Comparison of ENCODE assay signal across 15 cellular contexts in the genomic region with DNA sequence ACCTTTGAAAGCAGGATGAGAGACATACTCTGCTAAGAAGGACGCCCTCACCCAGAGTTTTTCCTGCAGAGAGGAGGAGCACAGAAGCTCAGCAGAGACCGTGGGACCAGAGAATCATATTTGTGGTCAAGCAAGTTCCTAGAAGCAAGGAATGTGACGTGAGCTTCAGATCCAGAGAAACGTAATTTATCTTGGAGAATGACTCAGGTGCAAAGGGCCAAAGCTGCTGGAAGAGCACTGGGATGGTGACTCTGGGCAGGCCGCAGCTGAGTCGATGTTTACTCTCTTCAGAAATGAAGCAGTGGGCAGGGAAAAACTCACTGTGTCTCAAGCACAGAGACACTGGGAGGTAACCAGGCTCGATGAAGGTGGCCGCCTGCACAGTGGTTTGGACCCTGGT. TPM values are rescaled to one million over a fixed set of nuclear protein-coding genes. Genes with fewer than 3 reads are reported as not detected.
DNase-seq lines count a peak whose midpoint lies in the region; ATAC-seq and TF ChIP-seq lines count a peak whose summit lies in the region.
"Had no signal": no experiment of that assay in that cellular context is flagged by ENCODE, and none has a peak within 500 bp of the region (broad histone marks: within the 10 kb centered on the region; RNA-seq: fewer than 3 reads in every experiment).

No MANE protein-coding gene starts in this region.

- DNase-seq in GM23248 (peak; percentile 86), fibroblast of pulmonary artery (ENCODE audit: low read depth) (peak; percentile 57), cerebellar cortex (ENCODE audit: low spot score) (no peak), NCI-H2227 treated with DMSO at 0.1 percent for 48 hours (lab: John Stamatoyannopoulos, UW) (no peak), NCI-H82 treated with DMSO at 0.1 percent for 48 hours (lab: John Stamatoyannopoulos, UW; ENCODE audit: unreplicated experiment) (no peak)
- DNase-seq: activated naive CD4-positive, alpha-beta T cell; Caco-2; cerebellar nuclear complex; MG63; NCI-H2029 treated with DMSO at 0.1 percent for 48 hours; stimulated activated naive CD8-positive, alpha-beta T cell treated with anti-CD3 and anti-CD28 coated beads, Interleukin-15, Interleukin-2, amounts not matched to agents 100 U/mL and 50 U/mL, for 24 hours had no signal

- H3K9me2 ChIP-seq in GM23248 (ENCODE audit: insufficient read depth): no peaks in the 10 kb centered on the region

- no peak overlapping the region for H3K9ac ChIP-seq in GM23248

- peaks cover 9% of the 10 kb centered on the region; the same call in 1 of the 2 replicates for H3K4me1 ChIP-seq in GM23248 (ENCODE audit: insufficient read depth)
- H3K4me1 ChIP-seq: Caco-2, SJCRH30 had no signal

- peak; percentile 86 for ATAC-seq in SK-N-SH treated with all-trans-retinoic acid at 6 μM for 48 hours
- ATAC-seq: stimulated activated naive CD8-positive, alpha-beta T cell treated with anti-CD3 and anti-CD28 coated beads, Interleukin-15, Interleukin-2, amounts not matched to agents 100 U/mL and 50 U/mL, for 24 hours had no signal

- TF ChIP-seq CTCF in fibroblast of pulmonary artery (IDR thresholded peaks at IDR 0.05; ENCODE audit: low read length, missing control alignments): no peak

- no peak overlapping the region for H3K27ac ChIP-seq in GM23248
- H3K27ac ChIP-seq in temporal lobe (ENCODE audit: low read depth, low read length): peak overlapping the region; percentile 65
- H3K27ac ChIP-seq: SJCRH30, skin epidermis had no signal

- H3K9me3 ChIP-seq in GM23248 (ENCODE audit: low read depth): no peaks in the 10 kb centered on the region
- H3K9me3 ChIP-seq: Caco-2, MG63 had no signal

- H4K20me1 ChIP-seq in GM23248 (ENCODE audit: insufficient read depth): no peaks in the 10 kb centered on the region

- WGBS in GM23248 (ENCODE audit: low coverage in 1 of 2, low lambda C conversion rate in 2 of 2, missing lambda C conversion rate in 2 of 2), 2 experiments: 57 to 59% methylated on average over 8 of the region's 8 CpGs

- H3K36me3 ChIP-seq in GM23248 (ENCODE audit: low read depth): no peaks in the 10 kb centered on the region
- H3K36me3 ChIP-seq: MG63, SJCRH30 had no signal

- no peak overlapping the region for H2AFZ ChIP-seq in GM23248

- no peaks in the 10 kb centered on the region for H3K79me2 ChIP-seq in GM23248 (ENCODE audit: insufficient read depth)

- H3F3A ChIP-seq in GM23248 (ENCODE audit: insufficient read depth): no peaks in the 10 kb centered on the region

- H3K27me3 ChIP-seq in GM23248 (replicated peaks; ENCODE audit: insufficient read depth): no peaks in the 10 kb centered on the region
- H3K27me3 ChIP-seq: MG63, SJCRH30 had no signal

- in situ Hi-C loops in GM23248 (cut with MboI): no loop called here

- no peak overlapping the region for H3K4me3 ChIP-seq in GM23248
- no peak overlapping the region for H3K4me3 ChIP-seq in fibroblast of pulmonary artery (replicated peaks; ENCODE audit: low read depth, low read length)
- H3K4me3 ChIP-seq: MG63, SJCRH30, skin epidermis had no signal

- H3K4me2 ChIP-seq in GM23248 (ENCODE audit: unreplicated experiment): no peak overlapping the region

TF ChIP-seq in SK-N-SH treated with all-trans-retinoic acid at 6 μM for 48 hours, 23 proteins besides CTCF, POLR2A, EP300 and RAD21:
- no peak for TF ChIP-seq SNAI2 (CRISPR knock-in tag; IDR thresholded peaks at IDR 0.05)
- no peak for TF ChIP-seq RARB (CRISPR knock-in tag; IDR thresholded peaks at IDR 0.05)
- TF ChIP-seq, protein P1, sequence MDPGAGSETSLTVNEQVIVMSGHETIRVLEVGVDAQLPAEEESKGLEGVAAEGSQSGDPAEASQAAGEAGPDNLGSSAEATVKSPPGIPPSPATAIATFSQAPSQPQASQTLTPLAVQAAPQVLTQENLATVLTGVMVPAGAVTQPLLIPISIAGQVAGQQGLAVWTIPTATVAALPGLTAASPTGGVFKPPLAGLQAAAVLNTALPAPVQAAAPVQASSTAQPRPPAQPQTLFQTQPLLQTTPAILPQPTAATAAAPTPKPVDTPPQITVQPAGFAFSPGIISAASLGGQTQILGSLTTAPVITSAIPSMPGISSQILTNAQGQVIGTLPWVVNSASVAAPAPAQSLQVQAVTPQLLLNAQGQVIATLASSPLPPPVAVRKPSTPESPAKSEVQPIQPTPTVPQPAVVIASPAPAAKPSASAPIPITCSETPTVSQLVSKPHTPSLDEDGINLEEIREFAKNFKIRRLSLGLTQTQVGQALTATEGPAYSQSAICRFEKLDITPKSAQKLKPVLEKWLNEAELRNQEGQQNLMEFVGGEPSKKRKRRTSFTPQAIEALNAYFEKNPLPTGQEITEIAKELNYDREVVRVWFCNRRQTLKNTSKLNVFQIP (CRISPR knock-in tag; IDR thresholded peaks at IDR 0.05; ENCODE audit: borderline replicate concordance, low read depth): no peak
- TF ChIP-seq ZC3H10 (CRISPR knock-in tag; IDR thresholded peaks at IDR 0.05): no peak
- TF ChIP-seq, protein P2, sequence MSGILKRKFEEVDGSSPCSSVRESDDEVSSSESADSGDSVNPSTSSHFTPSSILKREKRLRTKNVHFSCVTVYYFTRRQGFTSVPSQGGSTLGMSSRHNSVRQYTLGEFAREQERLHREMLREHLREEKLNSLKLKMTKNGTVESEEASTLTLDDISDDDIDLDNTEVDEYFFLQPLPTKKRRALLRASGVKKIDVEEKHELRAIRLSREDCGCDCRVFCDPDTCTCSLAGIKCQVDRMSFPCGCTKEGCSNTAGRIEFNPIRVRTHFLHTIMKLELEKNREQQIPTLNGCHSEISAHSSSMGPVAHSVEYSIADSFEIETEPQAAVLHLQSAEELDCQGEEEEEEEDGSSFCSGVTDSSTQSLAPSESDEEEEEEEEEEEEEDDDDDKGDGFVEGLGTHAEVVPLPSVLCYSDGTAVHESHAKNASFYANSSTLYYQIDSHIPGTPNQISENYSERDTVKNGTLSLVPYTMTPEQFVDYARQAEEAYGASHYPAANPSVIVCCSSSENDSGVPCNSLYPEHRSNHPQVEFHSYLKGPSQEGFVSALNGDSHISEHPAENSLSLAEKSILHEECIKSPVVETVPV (CRISPR knock-in tag; IDR thresholded peaks at IDR 0.05): no peak
- no peak for TF ChIP-seq CSDC2 (CRISPR knock-in tag; IDR thresholded peaks at IDR 0.05)
- no peak for TF ChIP-seq TCF4 (CRISPR knock-in tag; IDR thresholded peaks at IDR 0.05; ENCODE audit: borderline replicate concordance)
- no peak for TF ChIP-seq ZFP30 (CRISPR knock-in tag; IDR thresholded peaks at IDR 0.05)
- TF ChIP-seq PPARA (CRISPR knock-in tag; IDR thresholded peaks at IDR 0.05; ENCODE audit: borderline replicate concordance): no peak
- no peak for TF ChIP-seq ZNF8 (CRISPR knock-in tag; IDR thresholded peaks at IDR 0.05)

RNA-seq across cellular contexts. Expression of a gene that starts 50.1 kb away (rescaled TPM):
- 24.0 and 40.1 TPM in 2 replicates for total RNA-seq in GM23248 (2014; rRNA removed; shearing (Covaris generic))
- polyA plus RNA-seq in GM23248 (2016; fragmentation: Nextera tagmentation; extraction: Ambion mirVana): 5.6 and 12.6 TPM in 2 replicates
- 124 TPM for total RNA-seq in temporal lobe

Comparison
In these comparisons a context has a peak if more than half of its experiments do, and no peak if none do; other contexts are left out.
1. DNase-seq: peak in GM23248 (single experiment) and fibroblast of pulmonary artery (single experiment); none in cerebellar cortex (single experiment), NCI-H2227 treated with DMSO at 0.1 percent for 48 hours (single experiment) and NCI-H82 treated with DMSO at 0.1 percent for 48 hours (single experiment).